ENCODE assay signal across 1 cellular context in genomic region chr19:49085868-49086232, GRCh38.
TF ChIP-seq lines count a peak whose summit lies in the region.

No MANE protein-coding gene starts in this region.

TF ChIP-seq in HCT116, 20 proteins besides CTCF, POLR2A, EP300 and RAD21 (continued from another document):
- TF ChIP-seq ZBTB33 (IDR thresholded peaks at IDR 0.05; ENCODE audit: extremely low read depth, insufficient replicate concordance, low read length) (no peak), SP1 (IDR thresholded peaks at IDR 0.05; ENCODE audit: low read depth) (no peak), ELF1 (IDR thresholded peaks at IDR 0.05; ENCODE audit: borderline replicate concordance, low read depth) (no peak), YY1 (IDR thresholded peaks at IDR 0.05; ENCODE audit: extremely low read depth, insufficient replicate concordance, low read depth, low read length) (no peak), CBX3 (IDR thresholded peaks at IDR 0.05; ENCODE audit: low read depth) (no peak)
